ENCODE assay signal across 1 cellular context in genomic region chr12:123828120-123828519, GRCh38.
TF ChIP-seq lines count a peak whose summit lies in the region.

No MANE protein-coding gene starts in this region.

TF ChIP-seq in K562, 482 proteins besides CTCF, POLR2A, EP300 and RAD21 (continued from another document):
- no peak for TF ChIP-seq SFPQ (IDR thresholded peaks at IDR 0.05; ENCODE audit: low read depth, low read length)
- no peak for TF ChIP-seq ETV1 (tag; conservative IDR thresholded peaks at IDR 0.05; ENCODE audit: low read depth)
- TF ChIP-seq ZNF76 (CRISPR knock-in tag; IDR thresholded peaks at IDR 0.05; ENCODE audit: borderline replicate concordance), result no peak
- TF ChIP-seq ZBTB12 (CRISPR knock-in tag; IDR thresholded peaks at IDR 0.05), result no peak
- no peak for TF ChIP-seq BRF1 (IDR thresholded peaks at IDR 0.05; ENCODE audit: borderline replicate concordance, extremely low read depth, insufficient read length)
- no peak for TF ChIP-seq RB1 (IDR thresholded peaks at IDR 0.05; ENCODE audit: low read depth)
- TF ChIP-seq ARID3A (IDR thresholded peaks at IDR 0.05; ENCODE audit: borderline replicate concordance, low read depth, low read length), result no peak
- no peak for TF ChIP-seq NFIC (IDR thresholded peaks at IDR 0.05)
- TF ChIP-seq NR2F6 (CRISPR knock-in tag; IDR thresholded peaks at IDR 0.05), result no peak
- no peak for TF ChIP-seq ZNF41 (CRISPR knock-in tag; conservative IDR thresholded peaks at IDR 0.05)
- TF ChIP-seq SMAD1 (IDR thresholded peaks at IDR 0.05; ENCODE audit: low read depth, low read length, partially characterized antibody), result no peak
- no peak for TF ChIP-seq ZNF830 (CRISPR knock-in tag; IDR thresholded peaks at IDR 0.05)
- TF ChIP-seq MEIS2 (IDR thresholded peaks at IDR 0.05; ENCODE audit: partially characterized antibody), result no peak
- TF ChIP-seq XRCC4 (IDR thresholded peaks at IDR 0.05; ENCODE audit: extremely low read depth, insufficient read depth, insufficient read length), result no peak
- no peak for TF ChIP-seq ZNF785 (CRISPR knock-in tag; IDR thresholded peaks at IDR 0.05)
- no peak for TF ChIP-seq BACH1 (tag; IDR thresholded peaks at IDR 0.05)
- TF ChIP-seq AFF1 (IDR thresholded peaks at IDR 0.05; ENCODE audit: low read depth in 1 of 2, partially characterized antibody in 2 of 2), result no peak
- TF ChIP-seq RBM25 (IDR thresholded peaks at IDR 0.05; ENCODE audit: low read depth, low read length, severe bottlenecking), result peak; percentile 80
- no peak for TF ChIP-seq SMARCE1 (IDR thresholded peaks at IDR 0.05)
- TF ChIP-seq IFI16 (CRISPR knock-in tag; IDR thresholded peaks at IDR 0.05), result no peak
- no peak for TF ChIP-seq HDAC3 (IDR thresholded peaks at IDR 0.05; ENCODE audit: borderline replicate concordance, partially characterized antibody)
- TF ChIP-seq RBBP5 (IDR thresholded peaks at IDR 0.05; ENCODE audit: borderline replicate concordance, insufficient read depth, low read length, poor library complexity, severe bottlenecking), result no peak
- no peak for TF ChIP-seq ATF1 (CRISPR knock-in tag; IDR thresholded peaks at IDR 0.05)
- TF ChIP-seq ATF1 (tag; IDR thresholded peaks at IDR 0.05), result no peak
- no peak for TF ChIP-seq FUS (optimal IDR thresholded peaks at IDR 0.05; ENCODE audit: low read depth, low read length)
- TF ChIP-seq MYNN (IDR thresholded peaks at IDR 0.05), result no peak
- no peak for TF ChIP-seq MYNN (CRISPR knock-in tag; IDR thresholded peaks at IDR 0.05)
- no peak for TF ChIP-seq ZFX (CRISPR knock-in tag; IDR thresholded peaks at IDR 0.05)
- no peak for TF ChIP-seq SREBF2 (CRISPR knock-in tag; IDR thresholded peaks at IDR 0.05)
- TF ChIP-seq CBX1 (IDR thresholded peaks at IDR 0.05; ENCODE audit: low read depth), result 0 out of 2 replicates have a peak, but pooled peaks have one; percentile 74
- no peak for TF ChIP-seq SRSF7 (optimal IDR thresholded peaks at IDR 0.05; ENCODE audit: low read depth, low read length)
- no peak for TF ChIP-seq MTA3 (IDR thresholded peaks at IDR 0.05; ENCODE audit: borderline replicate concordance)
- no peak for TF ChIP-seq ZC3H4 (CRISPR knock-in tag; IDR thresholded peaks at IDR 0.05; ENCODE audit: borderline replicate concordance)
- no peak for TF ChIP-seq ETS1 (conservative IDR thresholded peaks at IDR 0.05; ENCODE audit: control insufficient read depth, low read depth, low read length)
- no peak for TF ChIP-seq HMGN3 (IDR thresholded peaks at IDR 0.05; ENCODE audit: borderline replicate concordance, extremely low read depth, insufficient read length, low read depth, low read length)
- no peak for TF ChIP-seq HDAC2 (IDR thresholded peaks at IDR 0.05)
- no peak for TF ChIP-seq RFX1 (IDR thresholded peaks at IDR 0.05)
- no peak for TF ChIP-seq CXXC5 (CRISPR knock-in tag; IDR thresholded peaks at IDR 0.05)
- peak; percentile 92 for TF ChIP-seq ZNF280B (CRISPR knock-in tag; IDR thresholded peaks at IDR 0.05)
- TF ChIP-seq ZNF561 (CRISPR knock-in tag; conservative IDR thresholded peaks at IDR 0.05), result no peak
- no peak for TF ChIP-seq RNF2 (IDR thresholded peaks at IDR 0.05)
- TF ChIP-seq MLLT1 (IDR thresholded peaks at IDR 0.05), result no peak
- TF ChIP-seq ETS2 (tag; IDR thresholded peaks at IDR 0.05; ENCODE audit: borderline replicate concordance, poor library complexity, severe bottlenecking), result no peak
- TF ChIP-seq ZNF778 (CRISPR knock-in tag; IDR thresholded peaks at IDR 0.05), result no peak
- TF ChIP-seq ZNF511 (CRISPR knock-in tag; IDR thresholded peaks at IDR 0.05), result no peak
- no peak for TF ChIP-seq POU5F1 (IDR thresholded peaks at IDR 0.05; ENCODE audit: borderline replicate concordance, low read depth, low read length, partially characterized antibody)
- no peak for TF ChIP-seq SREBF1 (IDR thresholded peaks at IDR 0.05; ENCODE audit: borderline replicate concordance, low read depth, low read length)
- TF ChIP-seq ZNF644 (tag; IDR thresholded peaks at IDR 0.05; ENCODE audit: low read depth), result no peak
TF ChIP-seq in K562: peak in this region for 10.
